Comparison of ENCODE assay signal across 8 cellular contexts in genomic region chr2:162221064-162221463, GRCh38.
A peak's percentile ranks its signal among the peaks of the same experiment; 100 is the strongest.
DNase-seq lines count a peak whose midpoint lies in the region; ATAC-seq lines count a peak whose summit lies in the region.

No MANE protein-coding gene starts in this region.

- DNase-seq in EL (peak; percentile 67), HUDEP-2 (lab: John Stamatoyannopoulos, UW; ENCODE audit: unreplicated experiment in 76 of 76) (peak in 54 of 76 experiments; percentile 1 to 63 (median 28)), T1000 (lab: John Stamatoyannopoulos, UW) (peak; percentile 20), astrocyte of the hippocampus (ENCODE audit: low read depth, low spot score) (peak; percentile 61), iPS DF 4.7 (ENCODE audit: extremely low read depth, low spot score) (peak; percentile 41), NCI-H345 treated with DMSO at 0.1 percent for 48 hours (lab: John Stamatoyannopoulos, UW; ENCODE audit: unreplicated experiment) (no peak)
- peak; percentile 24 to 31 for DNase-seq in stimulated activated CD4-positive, alpha-beta T cell treated with anti-CD3 and anti-CD28 coated beads, Interleukin-15, amount 100 ng/mL, for 48 hours (ENCODE audit: low read depth in 2 of 2)

- ATAC-seq in GM21528 (IDR thresholded peaks at IDR 0.05; ENCODE audit: low FRiP score, unreplicated experiment), result peak; percentile 94
